8 cellular contexts compared by ENCODE assay signal in genomic region chr1:1116701-1117468, GRCh38. TPM values are rescaled to one million over a fixed set of nuclear protein-coding genes. Genes with fewer than 3 reads are reported as not detected.
DNase-seq lines count a peak whose midpoint lies in the region; ATAC-seq, FAIRE-seq and TF ChIP-seq lines count a peak whose summit lies in the region.

No MANE protein-coding gene starts in this region.

- H3K4me3 ChIP-seq in GM08714 (ENCODE audit: low read length) (peak overlapping the region; percentile 64; the same call in 1 of the 2 replicates), astrocyte (ENCODE audit: insufficient read depth, low read depth, low read length) (peak overlapping the region; percentile 59)

- H3K36me3 Mint-ChIP-seq in astrocyte (ENCODE audit: low read depth, unreplicated experiment): peaks cover 9% of the 10 kb centered on the region

- H3K79me2 ChIP-seq in astrocyte (ENCODE audit: insufficient read depth, low read length): peaks cover 27% of the 10 kb centered on the region

- no peak for TF ChIP-seq CTCF in astrocyte (IDR thresholded peaks at IDR 0.05; ENCODE audit: insufficient read depth, low read depth, low read length)

- no peaks in the 10 kb centered on the region for H3K4me1 ChIP-seq in astrocyte (ENCODE audit: insufficient read depth, low read length)

- H3K4me1 Mint-ChIP-seq in astrocyte (ENCODE audit: low read depth, unreplicated experiment): no peaks in the 10 kb centered on the region
- H3K4me1 Mint-ChIP-seq in stimulated activated naive CD8-positive, alpha-beta T cell treated with anti-CD3 and anti-CD28 coated beads, Interleukin-15, amount 100 ng/mL, for 72 hours: peaks cover 37% of the 10 kb centered on the region

- no peak overlapping the region for H3K27ac ChIP-seq in astrocyte (ENCODE audit: low read depth, low read length)

- peak overlapping the region; percentile 91 for H3K4me2 ChIP-seq in astrocyte (ENCODE audit: low read length)

- FAIRE-seq in astrocyte (lab: Jason Lieb, UNC): no peak

- H3K27me3 Mint-ChIP-seq in astrocyte (ENCODE audit: low read depth, unreplicated experiment): peaks cover 19% of the 10 kb centered on the region
- peaks cover 32% of the 10 kb centered on the region for H3K27me3 Mint-ChIP-seq in stimulated activated naive CD8-positive, alpha-beta T cell treated with anti-CD3 and anti-CD28 coated beads, Interleukin-15, amount 100 ng/mL, for 72 hours

- H3K9me3 ChIP-seq in astrocyte (ENCODE audit: insufficient read depth, low read depth, low read length): peaks cover 6% of the 10 kb centered on the region

- H3K27ac Mint-ChIP-seq in astrocyte (ENCODE audit: unreplicated experiment): no peak overlapping the region
- no peak overlapping the region for H3K27ac Mint-ChIP-seq in stimulated activated naive CD8-positive, alpha-beta T cell treated with anti-CD3 and anti-CD28 coated beads, Interleukin-15, amount 100 ng/mL, for 72 hours

- DNase-seq in NCI-H69 (lab: John Stamatoyannopoulos, UW): peak; percentile 31
- DNase-seq in astrocyte (ENCODE audit: low read depth): no peak
- peak; percentile 39 for DNase-seq in left kidney (ENCODE audit: low read depth, low spot score)
- peak; percentile 56 to 63 for DNase-seq in stimulated activated naive CD8-positive, alpha-beta T cell treated with anti-CD3 and anti-CD28 coated beads, Interleukin-15, amount 100 ng/mL, for 72 hours
- no peak for DNase-seq in NCI-H2107 treated with DMSO at 0.1 percent for 48 hours (lab: John Stamatoyannopoulos, UW; ENCODE audit: unreplicated experiment)
- no peak for DNase-seq in NOMO-1 treated with DMSO at 0.1 percent for 48 hours (lab: John Stamatoyannopoulos, UW; ENCODE audit: unreplicated experiment)

- H3K36me3 ChIP-seq in astrocyte (ENCODE audit: insufficient read depth, low read length): no peaks in the 10 kb centered on the region

- peak overlapping the region; percentile 78 for H2AFZ ChIP-seq in astrocyte (ENCODE audit: low read depth, low read length)

- ATAC-seq in stimulated activated naive CD8-positive, alpha-beta T cell treated with anti-CD3 and anti-CD28 coated beads, Interleukin-15, amount 100 ng/mL, for 72 hours: peak; percentile 28
- no peak for ATAC-seq in HG03469 (IDR thresholded peaks at IDR 0.05; ENCODE audit: unreplicated experiment)

- peaks cover 4% of the 10 kb centered on the region for H3K9me3 Mint-ChIP-seq in astrocyte (ENCODE audit: unreplicated experiment)
- H3K9me3 Mint-ChIP-seq in stimulated activated naive CD8-positive, alpha-beta T cell treated with anti-CD3 and anti-CD28 coated beads, Interleukin-15, amount 100 ng/mL, for 72 hours: peaks cover 5 to 26% of the 10 kb centered on the region in 2 donors

- H4K20me1 ChIP-seq in astrocyte (ENCODE audit: insufficient read depth, low read length): peaks cover 5% of the 10 kb centered on the region

- peaks cover 3% of the 10 kb centered on the region for H3K27me3 ChIP-seq in astrocyte (ENCODE audit: insufficient read depth, low read length)

- peak overlapping the region; percentile 34 for H3K4me3 Mint-ChIP-seq in astrocyte (ENCODE audit: unreplicated experiment)
- peak overlapping the region; percentile 83 to 84 for H3K4me3 Mint-ChIP-seq in stimulated activated naive CD8-positive, alpha-beta T cell treated with anti-CD3 and anti-CD28 coated beads, Interleukin-15, amount 100 ng/mL, for 72 hours

- H3K9ac ChIP-seq in astrocyte (ENCODE audit: low read length): peak overlapping the region; percentile 43

RNA-seq across cellular contexts. Expression of gene C1orf159, which starts 1.0 kb away (rescaled TPM):
- total RNA-seq in astrocyte: 10.6 and 13.9 TPM in 2 replicates

RNA-seq across cellular contexts. Expression of gene RNF223, which starts 42.8 kb away (rescaled TPM):
- total RNA-seq in astrocyte: 0.18 and 0.38 TPM in 2 replicates

RNA-seq across cellular contexts. Expression of gene TTLL10, which starts 56.8 kb away (rescaled TPM):
- not detected in 2 replicates for total RNA-seq in astrocyte

Comparison
In these comparisons a context has a peak if more than half of its experiments do, and no peak if none do; other contexts are left out.
1. DNase-seq: peak in NCI-H69 (single experiment), left kidney (single experiment) and stimulated activated naive CD8-positive, alpha-beta T cell treated with anti-CD3 and anti-CD28 coated beads, Interleukin-15, amount 100 ng/mL, for 72 hours (2 of 2); none in astrocyte (single experiment), NCI-H2107 treated with DMSO at 0.1 percent for 48 hours (single experiment) and NOMO-1 treated with DMSO at 0.1 percent for 48 hours (single experiment).